9 cellular contexts compared by ENCODE assay signal in the genomic region with DNA sequence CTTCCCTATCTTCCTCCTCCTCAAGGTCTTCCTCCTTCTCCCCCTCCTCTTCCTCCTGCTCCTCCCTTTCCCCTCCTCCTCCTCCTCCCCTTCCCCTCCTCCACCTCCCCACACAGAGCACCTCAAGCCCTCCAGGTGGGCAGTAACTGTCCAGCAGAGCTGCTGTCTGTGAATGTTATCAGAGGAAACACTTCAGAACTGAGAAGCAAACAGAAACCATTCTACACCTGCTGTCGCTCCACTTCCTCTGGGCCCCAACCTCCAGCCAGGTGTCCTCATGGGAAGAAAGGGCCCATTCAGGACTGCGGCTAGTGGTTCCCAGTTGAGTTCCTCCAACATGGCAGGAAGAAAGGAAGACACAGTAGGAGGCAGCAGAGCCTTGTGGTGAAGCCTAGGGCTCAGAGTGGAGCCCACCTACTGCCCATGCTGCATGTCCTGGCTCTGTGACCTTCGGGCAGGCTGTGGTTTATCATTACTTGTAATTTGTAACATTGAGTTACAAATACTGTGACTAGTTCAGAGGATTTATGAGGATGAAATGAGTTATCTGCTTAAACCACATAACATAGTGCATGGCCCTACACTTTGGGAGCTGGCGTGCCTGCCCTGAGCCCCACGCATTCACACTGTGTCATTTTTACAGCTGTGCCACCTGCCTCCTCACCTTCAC.
A peak's percentile ranks its signal among the peaks of the same experiment; 100 is the strongest.
DNase-seq lines count a peak whose midpoint lies in the region; ATAC-seq, FAIRE-seq and TF ChIP-seq lines count a peak whose summit lies in the region.
"Had no signal": no experiment of that assay in that cellular context is flagged by ENCODE, and none has a peak within 500 bp of the region (broad histone marks: within the 10 kb centered on the region; RNA-seq: fewer than 3 reads in every experiment).

No MANE protein-coding gene starts in this region.

- H3K4me3 Mint-ChIP-seq in activated T-cell treated with anti-CD3 and anti-CD28 coated beads, Interleukin-2, amount 50 U/mL, for 24 hours = peak overlapping the region; percentile 29

- H3K27ac Mint-ChIP-seq in activated T-cell treated with anti-CD3 and anti-CD28 coated beads, Interleukin-2, amount 50 U/mL, for 24 hours = peak overlapping the region; percentile 97

- peaks cover 79% of the 10 kb centered on the region for H3K4me1 Mint-ChIP-seq in activated T-cell treated with anti-CD3 and anti-CD28 coated beads, Interleukin-2, amount 50 U/mL, for 24 hours (ENCODE audit: low read depth)

- H3K27me3 ChIP-seq in esophagus squamous epithelium = no peaks in the 10 kb centered on the region

- intact Hi-C loops in esophagus squamous epithelium (cut with DNase I) = no loop called here
- intact Hi-C loops in kidney (cut with DNase I) = no loop called here

- peak; percentile 64 for DNase-seq in activated T-cell treated with anti-CD3 and anti-CD28 coated beads, Interleukin-2, amount 50 U/mL, for 24 hours
- DNase-seq in activated T-cell treated with anti-CD3 and anti-CD28 coated beads, Interleukin-2, amount 50 U/mL, for 1 hour = no peak
- peak; percentile 94 for DNase-seq in NCI-H2196 treated with DMSO at 0.1 percent for 48 hours (lab: John Stamatoyannopoulos, UW; ENCODE audit: unreplicated experiment)
- DNase-seq in esophagus squamous epithelium (lab: John Stamatoyannopoulos, UW) = no peak
- no peak for DNase-seq in kidney
- DNase-seq in kidney tubule cell (ENCODE audit: low spot score) = no peak
- no peak for DNase-seq in DMS79 treated with DMSO at 0.1 percent for 48 hours (lab: John Stamatoyannopoulos, UW)

- no peak for FAIRE-seq in kidney (lab: Jason Lieb, UNC)

- no peak for TF ChIP-seq CTCF in esophagus squamous epithelium (IDR thresholded peaks at IDR 0.05)
- no peak for TF ChIP-seq CTCF in kidney (IDR thresholded peaks at IDR 0.05; ENCODE audit: borderline replicate concordance, extremely low read depth, insufficient read depth)

- peaks cover 13% of the 10 kb centered on the region for H3K36me3 Mint-ChIP-seq in activated T-cell treated with anti-CD3 and anti-CD28 coated beads, Interleukin-2, amount 50 U/mL, for 24 hours (ENCODE audit: low read depth)

- H3K4me1 ChIP-seq in esophagus squamous epithelium (peaks cover 0 to 38% (median under 1%) of the 10 kb centered on the region in 3 donors), kidney (ENCODE audit: control insufficient read depth in 1 of 2, insufficient read depth in 1 of 2, low read depth in 1 of 2, low read length in 2 of 2) (peaks cover 3 to 8% of the 10 kb centered on the region in 2 donors)

- H3K36me3 ChIP-seq in esophagus squamous epithelium (no peaks in the 10 kb centered on the region), kidney (ENCODE audit: control insufficient read depth in 1 of 2, insufficient read depth in 2 of 2, low read length in 2 of 2) (no peaks in the 10 kb centered on the region)

- ATAC-seq in HG02852 (IDR thresholded peaks at IDR 0.05; ENCODE audit: unreplicated experiment) = peak; percentile 38

- H3K9me3 ChIP-seq in esophagus squamous epithelium = no peaks in the 10 kb centered on the region
- no peaks in the 10 kb centered on the region for H3K9me3 ChIP-seq in kidney (ENCODE audit: control insufficient read depth in 1 of 2, low read length in 2 of 2)

- H3K27ac ChIP-seq in esophagus squamous epithelium = peak overlapping the region in 3 of 4 donors; percentile 55 to 65 (median 57)
- peak overlapping the region in 1 of 2 donors; percentile 32 for H3K27ac ChIP-seq in kidney (ENCODE audit: low read depth in 2 of 2, low read length in 2 of 2)
- H3K27ac ChIP-seq: C4-2B had no signal

- H3K9me3 Mint-ChIP-seq in activated T-cell treated with anti-CD3 and anti-CD28 coated beads, Interleukin-2, amount 50 U/mL, for 24 hours = peaks cover 9% of the 10 kb centered on the region

- H3K4me3 ChIP-seq in esophagus squamous epithelium (no peak overlapping the region), kidney (ENCODE audit: low read length in 2 of 2) (no peak overlapping the region)

- WGBS in esophagus squamous epithelium, 2 donors = 68 to 79% methylated on average over 4 to 5 of the region's 5 CpGs

- no peak overlapping the region for H3K9ac ChIP-seq in kidney (ENCODE audit: low read length in 2 of 2)

- no peaks in the 10 kb centered on the region for H3K27me3 Mint-ChIP-seq in activated T-cell treated with anti-CD3 and anti-CD28 coated beads, Interleukin-2, amount 50 U/mL, for 24 hours

- TF ChIP-seq POLR2A in esophagus squamous epithelium (IDR thresholded peaks at IDR 0.05) = no peak

Comparison
In these comparisons a context has a peak if more than half of its experiments do, and no peak if none do; other contexts are left out.
1. DNase-seq: peak in activated T-cell treated with anti-CD3 and anti-CD28 coated beads, Interleukin-2, amount 50 U/mL, for 24 hours (single experiment) and NCI-H2196 treated with DMSO at 0.1 percent for 48 hours (single experiment); none in activated T-cell treated with anti-CD3 and anti-CD28 coated beads, Interleukin-2, amount 50 U/mL, for 1 hour (single experiment), esophagus squamous epithelium (single experiment), kidney (single experiment), kidney tubule cell (single experiment) and DMS79 treated with DMSO at 0.1 percent for 48 hours (single experiment).